2 cellular contexts compared by ENCODE assay signal in genomic region chr3:143628971-143629370, GRCh38.
TF ChIP-seq lines count a peak whose summit lies in the region.

No MANE protein-coding gene starts in this region.

TF ChIP-seq in IMR-90, 13 proteins besides CTCF, POLR2A, EP300 and RAD21 (continued from another document):
- TF ChIP-seq, protein P1, sequence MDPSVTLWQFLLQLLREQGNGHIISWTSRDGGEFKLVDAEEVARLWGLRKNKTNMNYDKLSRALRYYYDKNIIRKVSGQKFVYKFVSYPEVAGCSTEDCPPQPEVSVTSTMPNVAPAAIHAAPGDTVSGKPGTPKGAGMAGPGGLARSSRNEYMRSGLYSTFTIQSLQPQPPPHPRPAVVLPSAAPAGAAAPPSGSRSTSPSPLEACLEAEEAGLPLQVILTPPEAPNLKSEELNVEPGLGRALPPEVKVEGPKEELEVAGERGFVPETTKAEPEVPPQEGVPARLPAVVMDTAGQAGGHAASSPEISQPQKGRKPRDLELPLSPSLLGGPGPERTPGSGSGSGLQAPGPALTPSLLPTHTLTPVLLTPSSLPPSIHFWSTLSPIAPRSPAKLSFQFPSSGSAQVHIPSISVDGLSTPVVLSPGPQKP (IDR thresholded peaks at IDR 0.05; ENCODE audit: borderline replicate concordance, low read depth, low read length): no peak
- TF ChIP-seq RFX5 (IDR thresholded peaks at IDR 0.05; ENCODE audit: low read depth, low read length): no peak

TF ChIP-seq in K562, 482 proteins besides CTCF, POLR2A, EP300 and RAD21 (continued from another document):
- TF ChIP-seq RERE (CRISPR knock-in tag; IDR thresholded peaks at IDR 0.05; ENCODE audit: borderline replicate concordance): no peak
- no peak for TF ChIP-seq ZNF740 (CRISPR knock-in tag; IDR thresholded peaks at IDR 0.05)
- TF ChIP-seq ZNF740 (tag; IDR thresholded peaks at IDR 0.05): no peak
